In the genomic region with DNA sequence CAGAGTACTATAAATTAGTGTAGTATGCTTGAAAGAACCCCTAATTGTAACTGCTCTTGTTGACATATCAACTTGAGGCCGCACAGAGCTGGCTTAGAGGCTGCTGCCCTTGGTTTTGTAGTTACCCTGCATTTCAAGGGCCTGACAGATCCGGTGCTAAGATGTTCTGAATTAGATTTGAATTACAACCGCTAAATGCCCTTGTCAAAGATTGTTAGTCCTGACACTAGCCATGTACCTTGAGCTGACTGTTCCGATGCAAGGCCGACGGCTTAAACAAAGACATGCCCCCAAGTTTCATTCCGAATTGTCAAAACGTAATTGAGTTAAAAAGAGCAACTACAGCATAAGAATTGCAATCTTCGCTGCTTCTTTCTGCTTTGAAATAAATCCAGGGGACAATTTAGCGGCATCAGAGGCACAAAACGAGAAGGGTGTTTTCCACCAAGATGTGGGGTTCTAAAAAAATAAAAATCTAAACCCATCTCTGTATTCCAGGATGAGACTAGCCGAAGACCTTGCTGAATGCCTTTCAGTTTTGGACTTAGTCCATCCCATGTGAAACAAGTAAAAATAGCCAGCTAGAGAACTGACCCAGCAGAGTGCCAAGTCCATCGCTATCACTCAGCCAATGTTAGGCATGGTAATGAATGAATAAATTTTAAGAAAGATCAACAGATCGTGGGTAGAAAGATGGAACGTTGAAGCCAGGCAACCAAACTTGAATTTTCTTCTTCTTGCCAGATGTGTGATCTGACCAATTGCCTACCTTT, we compare ENCODE assay signal across 19 cellular contexts.
DNase-seq lines count a peak whose midpoint lies in the region; ATAC-seq and TF ChIP-seq lines count a peak whose summit lies in the region.
"Had no signal": no experiment of that assay in that cellular context is flagged by ENCODE, and none has a peak within 500 bp of the region (broad histone marks: within the 10 kb centered on the region; RNA-seq: fewer than 3 reads in every experiment).

No MANE protein-coding gene starts in this region.

- H4K20me1 ChIP-seq in GM23338 (replicated peaks; ENCODE audit: insufficient read depth) = no peaks in the 10 kb centered on the region
- H4K20me1 ChIP-seq: BLaER1 had no signal

- H3K27me3 ChIP-seq in GM23338 (ENCODE audit: insufficient read depth) = no peaks in the 10 kb centered on the region
- peaks cover 6% of the 10 kb centered on the region for H3K27me3 ChIP-seq in adipocyte (replicated peaks; ENCODE audit: control insufficient read depth, insufficient read depth, low read length)
- H3K27me3 ChIP-seq in right atrium auricular region = no peaks in the 10 kb centered on the region
- H3K27me3 ChIP-seq in skeletal muscle tissue (ENCODE audit: control insufficient read depth in 3 of 3, insufficient read depth in 3 of 3, low read length in 3 of 3) = no peaks in the 10 kb centered on the region
- H3K27me3 ChIP-seq: BLaER1 had no signal

- intact Hi-C loops in lower leg skin (cut with DNase I; ENCODE audit: low total_unique reads) = no loop called here

- no peaks in the 10 kb centered on the region for H3K9me2 ChIP-seq in GM23338 (ENCODE audit: insufficient read depth)

- no peak for TF ChIP-seq POLR2A in lower leg skin (IDR thresholded peaks at IDR 0.05)

- H3K4me3 ChIP-seq in GM23338 (no peak overlapping the region), adipocyte (ENCODE audit: low read length) (no peak overlapping the region), right atrium auricular region (no peak overlapping the region), skeletal muscle tissue (ENCODE audit: low read length in 3 of 3) (peak overlapping the region in 2 of 3 donors; percentile 22 to 23), lower leg skin (ENCODE audit: low read depth, poor library complexity, severe bottlenecking) (no peak overlapping the region)
- H3K4me3 ChIP-seq: A549, BLaER1 had no signal

- H3K4me1 Mint-ChIP-seq in GM23338 = peaks cover 6% of the 10 kb centered on the region
- H3K4me1 Mint-ChIP-seq in stimulated activated naive B cell treated with anti-CD40 and anti-IgM and Interleukin-4, amounts not matched to agents 10 μg/mL and 1 μg/mL and 100 μg/mL, for 72 hours = no peaks in the 10 kb centered on the region
- H3K4me1 Mint-ChIP-seq: CD4-positive, alpha-beta memory T cell had no signal

- WGBS in lower leg skin, 2 donors = 86 to 90% methylated on average over 15 of the region's 15 CpGs

- no peaks in the 10 kb centered on the region for H3K36me3 Mint-ChIP-seq in GM23338 (ENCODE audit: low read depth)
- H3K36me3 Mint-ChIP-seq in stimulated activated naive B cell treated with anti-CD40 and anti-IgM and Interleukin-4, amounts not matched to agents 10 μg/mL and 1 μg/mL and 100 μg/mL, for 72 hours = no peaks in the 10 kb centered on the region
- H3K36me3 Mint-ChIP-seq: CD4-positive, alpha-beta memory T cell had no signal

- peak overlapping the region; percentile 74; the same call in 1 of the 2 replicates for H2AFZ ChIP-seq in GM23338

- ATAC-seq in GM23338 = no peak
- ATAC-seq in stimulated activated naive B cell treated with anti-CD40 and anti-IgM and Interleukin-4, amounts not matched to agents 10 μg/mL and 1 μg/mL and 100 μg/mL, for 72 hours (replicated peaks) = no peak
- ATAC-seq: A549, PC-3 had no signal

- no peak for DNase-seq in GM23338 (ENCODE audit: low spot score)
- DNase-seq in adipocyte (ENCODE audit: low read depth) = peak; percentile 93
- DNase-seq in right atrium auricular region (ENCODE audit: low spot score) = no peak
- DNase-seq in HK-2 (ENCODE audit: unreplicated experiment) = no peak
- no peak for DNase-seq in lower leg skin (ENCODE audit: low spot score in 2 of 2)
- no peak for DNase-seq in stimulated activated naive B cell treated with anti-CD40 and anti-IgM and Interleukin-4, amounts not matched to agents 10 μg/mL and 1 μg/mL and 100 μg/mL, for 72 hours
- DNase-seq: CD4-positive, alpha-beta memory T cell; DMS153; EL; IMR-90; NCI-H2107; NCI-H226; NCI-H524; PC-3; RPMI8226 had no signal

- no peak overlapping the region for H3K9ac ChIP-seq in adipocyte (ENCODE audit: low read length)
- H3K9ac ChIP-seq in skeletal muscle tissue (ENCODE audit: low read depth in 1 of 3, low read length in 3 of 3) = no peak overlapping the region
- H3K9ac ChIP-seq: BLaER1 had no signal

- peaks cover 2% of the 10 kb centered on the region for H3K27me3 Mint-ChIP-seq in GM23338 (ENCODE audit: insufficient read depth, low read depth, poor library complexity)
- peaks cover 29 to 53% of the 10 kb centered on the region in 2 donors for H3K27me3 Mint-ChIP-seq in stimulated activated naive B cell treated with anti-CD40 and anti-IgM and Interleukin-4, amounts not matched to agents 10 μg/mL and 1 μg/mL and 100 μg/mL, for 72 hours

- H3K4me1 ChIP-seq in GM23338 (ENCODE audit: insufficient read depth) (peaks cover 8% of the 10 kb centered on the region; the same call in 1 of the 2 replicates), adipocyte (ENCODE audit: control insufficient read depth, insufficient read depth, low read length) (peaks cover 11% of the 10 kb centered on the region), right atrium auricular region (peaks cover 0 to 18% of the 10 kb centered on the region in 2 donors), skeletal muscle tissue (ENCODE audit: control insufficient read depth in 3 of 3, insufficient read depth in 3 of 3, low read length in 3 of 3) (peaks cover 8 to 25% (median 12%) of the 10 kb centered on the region in 3 donors)
- H3K4me1 ChIP-seq: A549 had no signal

- H3F3A ChIP-seq in GM23338 (replicated peaks; ENCODE audit: low read depth) = no peaks in the 10 kb centered on the region

- H3K9me3 Mint-ChIP-seq in GM23338 = no peaks in the 10 kb centered on the region
- H3K9me3 Mint-ChIP-seq in stimulated activated naive B cell treated with anti-CD40 and anti-IgM and Interleukin-4, amounts not matched to agents 10 μg/mL and 1 μg/mL and 100 μg/mL, for 72 hours = no peaks in the 10 kb centered on the region
- H3K9me3 Mint-ChIP-seq: CD4-positive, alpha-beta memory T cell had no signal

- no peak overlapping the region for H3K4me3 Mint-ChIP-seq in GM23338
- no peak overlapping the region for H3K4me3 Mint-ChIP-seq in stimulated activated naive B cell treated with anti-CD40 and anti-IgM and Interleukin-4, amounts not matched to agents 10 μg/mL and 1 μg/mL and 100 μg/mL, for 72 hours
- H3K4me3 Mint-ChIP-seq: CD4-positive, alpha-beta memory T cell had no signal

- H3K27ac Mint-ChIP-seq in GM23338 = no peak overlapping the region
- no peak overlapping the region for H3K27ac Mint-ChIP-seq in stimulated activated naive B cell treated with anti-CD40 and anti-IgM and Interleukin-4, amounts not matched to agents 10 μg/mL and 1 μg/mL and 100 μg/mL, for 72 hours
- H3K27ac Mint-ChIP-seq: CD4-positive, alpha-beta memory T cell had no signal

- no peak overlapping the region for H3K4me2 ChIP-seq in GM23338
- H3K4me2 ChIP-seq: A549, BLaER1 had no signal

- H3K27ac ChIP-seq in GM23338 (ENCODE audit: low read depth) (no peak overlapping the region), right atrium auricular region (peak overlapping the region; percentile 54), skeletal muscle tissue (ENCODE audit: low read depth, low read length) (peak overlapping the region; percentile 28)
- H3K27ac ChIP-seq: A549, BLaER1, HL-60 had no signal

- H3K36me3 ChIP-seq in GM23338 (ENCODE audit: insufficient read depth) = no peaks in the 10 kb centered on the region
- no peaks in the 10 kb centered on the region for H3K36me3 ChIP-seq in adipocyte (ENCODE audit: control insufficient read depth, insufficient read depth, low read length, severe bottlenecking)
- H3K36me3 ChIP-seq in right atrium auricular region = no peaks in the 10 kb centered on the region
- no peaks in the 10 kb centered on the region for H3K36me3 ChIP-seq in skeletal muscle tissue (ENCODE audit: control insufficient read depth in 3 of 3, insufficient read depth in 3 of 3, low read length in 3 of 3)
- H3K36me3 ChIP-seq: BLaER1 had no signal

- no peaks in the 10 kb centered on the region for H3K79me2 ChIP-seq in GM23338 (replicated peaks; ENCODE audit: insufficient read depth)

- H3K9me3 ChIP-seq in adipocyte (ENCODE audit: control insufficient read depth, low read length) (peaks cover 5% of the 10 kb centered on the region), right atrium auricular region (no peaks in the 10 kb centered on the region), skeletal muscle tissue (ENCODE audit: control insufficient read depth in 3 of 3, low read length in 3 of 3) (no peaks in the 10 kb centered on the region)
- H3K9me3 ChIP-seq: A549, BLaER1 had no signal

- TF ChIP-seq CTCF in GM23338 (conservative IDR thresholded peaks at IDR 0.05; ENCODE audit: low read depth in 2 of 2) (no peak), right atrium auricular region (IDR thresholded peaks at IDR 0.05) (no peak), lower leg skin (IDR thresholded peaks at IDR 0.05) (no peak)

TF ChIP-seq in GM23338, 12 proteins besides CTCF, POLR2A, EP300 and RAD21 (continues in another document):
- TF ChIP-seq EZH2phosphoT487 (IDR thresholded peaks at IDR 0.05; ENCODE audit: unreplicated experiment) = no peak
- no peak for TF ChIP-seq CREB1 (CRISPR knock-in tag; IDR thresholded peaks at IDR 0.05; ENCODE audit: low read depth)
- no peak for TF ChIP-seq ZNF114 (CRISPR knock-in tag; IDR thresholded peaks at IDR 0.05)
- TF ChIP-seq POLR2AphosphoS5 (IDR thresholded peaks at IDR 0.05; ENCODE audit: low read depth) = no peak
- no peak for TF ChIP-seq REST (IDR thresholded peaks at IDR 0.05; ENCODE audit: unreplicated experiment)

Comparison
In these comparisons a context has a peak if more than half of its experiments do, and no peak if none do; other contexts are left out.
1. H3K4me3 ChIP-seq: peak in skeletal muscle tissue (2 of 3); none in GM23338 (single experiment), adipocyte (single experiment), right atrium auricular region (0 of 2) and lower leg skin (single experiment).